Comparison of ENCODE assay signal across 1 cellular context in genomic region chr15:58839485-58839884, GRCh38.
TF ChIP-seq lines count a peak whose summit lies in the region.

No MANE protein-coding gene starts in this region.

TF ChIP-seq in GM23338, 12 proteins besides CTCF, POLR2A, EP300 and RAD21 (continued from another document):
- TF ChIP-seq REST (IDR thresholded peaks at IDR 0.05; ENCODE audit: unreplicated experiment) = no peak
